In the genomic region with DNA sequence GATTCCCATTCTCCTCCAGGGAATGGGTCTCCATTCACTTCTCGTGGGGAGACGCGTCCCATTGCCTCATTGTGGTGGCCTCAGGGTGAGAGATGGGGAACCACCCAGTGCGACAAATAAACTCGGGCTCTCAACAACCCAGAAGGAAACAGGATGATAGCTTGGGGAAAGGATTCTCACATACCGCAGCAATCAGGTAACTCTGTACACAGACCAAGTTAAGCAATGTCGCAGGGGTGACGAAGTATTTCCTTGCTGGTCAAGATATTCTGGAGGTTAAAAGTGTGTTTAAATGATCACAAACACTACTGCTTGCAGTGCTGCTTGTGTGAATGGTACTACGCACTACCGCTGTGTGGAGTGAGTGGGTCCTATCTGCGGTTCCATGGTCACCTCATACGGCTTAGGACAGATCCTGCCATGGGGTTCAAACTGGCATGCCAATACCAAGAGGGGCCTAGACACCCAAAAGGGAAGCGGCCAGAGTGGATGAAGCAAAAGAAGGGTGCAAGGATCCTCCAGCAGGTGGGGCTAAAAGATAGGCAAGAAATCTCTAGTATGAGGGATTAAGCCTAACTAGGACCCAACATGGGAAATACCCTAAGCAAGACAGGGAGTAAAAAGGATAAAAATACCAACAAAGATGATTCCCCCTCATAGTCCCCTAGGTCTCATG, we compare ENCODE assay signal across 8 cellular contexts.
DNase-seq lines count a peak whose midpoint lies in the region; ATAC-seq, FAIRE-seq and TF ChIP-seq lines count a peak whose summit lies in the region.

No MANE protein-coding gene starts in this region.

- H4K5ac ChIP-seq in H1 (ENCODE audit: insufficient read length, low read depth, low read length): no peak overlapping the region

- no peak overlapping the region for H3K23ac ChIP-seq in H1 (ENCODE audit: insufficient read length)

- H3K9ac ChIP-seq in H1 (replicated peaks in 1 of 4; ENCODE audit: extremely low read depth in 1 of 4, low read depth in 3 of 4, low read length in 3 of 4): no peak overlapping the region

- no peak overlapping the region for H3K4me2 ChIP-seq in H1 (ENCODE audit: insufficient read depth in 1 of 2, low read depth in 2 of 2, low read length in 2 of 2)

- H3K9me3 Mint-ChIP-seq in activated CD4-positive, alpha-beta memory T cell treated with anti-CD3 and anti-CD28 coated beads for 36 hours: no peaks in the 10 kb centered on the region
- no peaks in the 10 kb centered on the region for H3K9me3 Mint-ChIP-seq in naive B cell

- peak overlapping the region; percentile 76 for H2AFZ ChIP-seq in H1 (ENCODE audit: low read length)

- H2BK15ac ChIP-seq in H1 (ENCODE audit: low read length): no peak overlapping the region

- peak overlapping the region; percentile 95 for H2BK12ac ChIP-seq in H1 (ENCODE audit: low read depth, low read length)

- DNase-seq in AG08396 (ENCODE audit: low spot score) (peak; percentile 23), NCI-H524 treated with DMSO at 0.1 percent for 48 hours (lab: John Stamatoyannopoulos, UW) (peak; percentile 19), H1 (ENCODE audit: low read depth in 1 of 2, low spot score in 2 of 2) (peak; percentile 56 to 83), naive B cell (peak; percentile 43)
- DNase-seq in activated CD4-positive, alpha-beta memory T cell treated with anti-CD3 and anti-CD28 coated beads for 36 hours: peak; percentile 62
- DNase-seq in stimulated activated naive CD4-positive, alpha-beta T cell (lab: John Stamatoyannopoulos, UW): peak; percentile 12 to 74 (median 30)

- no peaks in the 10 kb centered on the region for H4K20me1 ChIP-seq in H1 (replicated peaks in 1 of 2; ENCODE audit: control insufficient read depth in 1 of 2, insufficient read depth in 2 of 2, low read length in 2 of 2)

- peak overlapping the region; percentile 92; the same call in 1 of the 2 replicates for H2BK20ac ChIP-seq in H1 (ENCODE audit: low read length)

- no peak overlapping the region for H3K4me3 Mint-ChIP-seq in activated CD4-positive, alpha-beta memory T cell treated with anti-CD3 and anti-CD28 coated beads for 36 hours
- H3K4me3 Mint-ChIP-seq in naive B cell: no peak overlapping the region

- H3K18ac ChIP-seq in H1 (ENCODE audit: extremely low read depth, low read length): no peak overlapping the region; the same call in 1 of the 2 replicates

- no peaks in the 10 kb centered on the region for H3K9me3 ChIP-seq in H1 (ENCODE audit: insufficient read depth in 2 of 2, low read depth in 1 of 2, low read length in 1 of 2)

- CTCF ChIA-PET in activated CD4-positive, alpha-beta memory T cell treated with anti-CD3 and anti-CD28 coated beads for 36 hours (lab: Charles Lee): interaction anchor here (0.8 to 2.7 kb wide), 5 partner anchors 224 to 423 kb away, joined by 3 to 18 read pairs (median 4); no protein-coding TSS in a partner anchor
- CTCF ChIA-PET in H1 (lab: Charles Lee; ENCODE audit: partially characterized antibody): interaction anchor here (0.6 to 3.4 kb wide), 10 partner anchors 10 to 643 kb away, joined by 3 to 13 read pairs (median 4); no protein-coding TSS in a partner anchor

- no peak overlapping the region for H3K4ac ChIP-seq in H1 (replicated peaks; ENCODE audit: insufficient read length, low read depth, low read length)

- peaks cover 14% of the 10 kb centered on the region for H3K4me1 Mint-ChIP-seq in activated CD4-positive, alpha-beta memory T cell treated with anti-CD3 and anti-CD28 coated beads for 36 hours (ENCODE audit: low read depth)
- no peaks in the 10 kb centered on the region for H3K4me1 Mint-ChIP-seq in naive B cell

- no peaks in the 10 kb centered on the region for H3K79me2 ChIP-seq in H1 (ENCODE audit: control insufficient read depth in 1 of 2, insufficient read depth in 2 of 2, low read length in 2 of 2)

- H3K36me3 ChIP-seq in H1 (ENCODE audit: control insufficient read depth in 2 of 4, insufficient read depth in 4 of 4, low read length in 3 of 4): no peaks in the 10 kb centered on the region

- H3K36me3 Mint-ChIP-seq in activated CD4-positive, alpha-beta memory T cell treated with anti-CD3 and anti-CD28 coated beads for 36 hours: no peaks in the 10 kb centered on the region
- no peaks in the 10 kb centered on the region for H3K36me3 Mint-ChIP-seq in naive B cell

- H2BK5ac ChIP-seq in H1 (ENCODE audit: low read depth, low read length): peak overlapping the region; percentile 4; the same call in 1 of the 2 replicates

- no peak overlapping the region for H4K91ac ChIP-seq in H1 (replicated peaks; ENCODE audit: insufficient read length, low read length)

- ATAC-seq in GM18519 (IDR thresholded peaks at IDR 0.05; ENCODE audit: low FRiP score, unreplicated experiment) (peak; percentile 70), HG03159 (IDR thresholded peaks at IDR 0.05; ENCODE audit: unreplicated experiment) (peak; percentile 74), naive B cell (ENCODE audit: low read depth in 2 of 2) (peak; percentile 64 to 72)

- no peak overlapping the region for H3K14ac ChIP-seq in H1 (ENCODE audit: insufficient read length)

- H3K23me2 ChIP-seq in H1 (ENCODE audit: low read depth, low read length): no peaks in the 10 kb centered on the region

- no peaks in the 10 kb centered on the region for H3K79me1 ChIP-seq in H1 (ENCODE audit: low read depth, low read length)

- no peak overlapping the region for H3K56ac ChIP-seq in H1 (replicated peaks; ENCODE audit: insufficient read length, low read depth, low read length)

- no peaks in the 10 kb centered on the region for H3K27me3 Mint-ChIP-seq in activated CD4-positive, alpha-beta memory T cell treated with anti-CD3 and anti-CD28 coated beads for 36 hours
- peaks cover 0 to under 1% (median under 1%) of the 10 kb centered on the region in 3 donors for H3K27me3 Mint-ChIP-seq in naive B cell

- H3K27ac ChIP-seq in H1 (ENCODE audit: low read depth, low read length): no peak overlapping the region

- TF ChIP-seq CTCF in H1 (IDR thresholded peaks at IDR 0.05; ENCODE audit: control extremely low read depth in 1 of 3, insufficient read depth in 1 of 3, low read depth in 1 of 3, low read length in 3 of 3): peak; percentile 45 to 81 (median 79)

- POLR2A ChIA-PET in activated CD4-positive, alpha-beta memory T cell treated with anti-CD3 and anti-CD28 coated beads for 36 hours (lab: Charles Lee): no interaction called here
- POLR2A ChIA-PET in H1 (lab: Charles Lee; ENCODE audit: partially characterized antibody): no interaction called here

- no peak overlapping the region for H2BK120ac ChIP-seq in H1 (replicated peaks; ENCODE audit: low read depth, low read length)

- H2AK5ac ChIP-seq in H1 (ENCODE audit: low read depth, low read length): no peak overlapping the region

- FAIRE-seq in H1 (lab: Jason Lieb, UNC): peak; percentile 90

- H3K4me1 ChIP-seq in H1 (replicated peaks in 1 of 4; ENCODE audit: control insufficient read depth in 3 of 4, insufficient read depth in 4 of 4, low read length in 3 of 4): peaks cover 0 to 2% (median under 1%) of the 10 kb centered on the region in 4 experiments; a peak in 3 of 7 replicates

- peak; percentile 98 for TF ChIP-seq RAD21 in H1 (IDR thresholded peaks at IDR 0.05 in 1 of 2, conservative IDR thresholded peaks at IDR 0.05 in 1 of 2; ENCODE audit: low read depth in 2 of 2, low read length in 2 of 2)

- intact Hi-C loops in activated CD4-positive, alpha-beta memory T cell treated with anti-CD3 and anti-CD28 coated beads for 36 hours (cut with micrococcal nuclease): loop anchor here (1.0 to 2.0 kb wide), 5 partner anchors 225 to 430 kb away; no protein-coding TSS in a partner anchor

- no peak overlapping the region for H3K4me3 ChIP-seq in H1 (ENCODE audit: extremely low read depth in 1 of 4, insufficient read depth in 2 of 4, low read depth in 3 of 4, low read length in 4 of 4)

- no peaks in the 10 kb centered on the region for H3K27me3 ChIP-seq in H1 (replicated peaks in 1 of 4; ENCODE audit: control insufficient read depth in 3 of 4, extremely low read depth in 1 of 4, insufficient read depth in 3 of 4, low read length in 3 of 4)

- whole genome bisulfite sequencing in H1 (ENCODE audit: extremely low coverage in 1 of 2, insufficient coverage in 1 of 2, insufficient read length in 1 of 2, insufficient replicate concordance in 2 of 2, low coverage in 1 of 2, low lambda C conversion rate in 2 of 2, missing lambda C conversion rate in 1 of 2), 2 experiments: 85% methylated on average over 13 of the region's 13 CpGs; no CpG with 5 or more reads in 1 of the 2 experiments

- H3K27ac Mint-ChIP-seq in activated CD4-positive, alpha-beta memory T cell treated with anti-CD3 and anti-CD28 coated beads for 36 hours: no peak overlapping the region
- H3K27ac Mint-ChIP-seq in naive B cell: no peak overlapping the region

- H4K8ac ChIP-seq in H1 (ENCODE audit: extremely low read depth, insufficient read depth, low read length): no peak overlapping the region

- no peak for TF ChIP-seq POLR2A in H1 (IDR thresholded peaks at IDR 0.05; ENCODE audit: control extremely low read depth in 1 of 2, low read depth in 2 of 2, low read length in 2 of 2)

- TF ChIP-seq EP300 in H1 (IDR thresholded peaks at IDR 0.05; ENCODE audit: borderline replicate concordance in 1 of 2, low read depth in 2 of 2, low read length in 2 of 2): no peak

TF ChIP-seq in H1, 55 proteins besides CTCF, POLR2A, EP300 and RAD21 (continues in another document):
- TF ChIP-seq HDAC2 (IDR thresholded peaks at IDR 0.05; ENCODE audit: borderline replicate concordance in 1 of 2, low read depth in 2 of 2, low read length in 2 of 2) (no peak), TAF7 (optimal IDR thresholded peaks at IDR 0.05; ENCODE audit: borderline replicate concordance, low read depth, low read length) (no peak), RBBP5 (IDR thresholded peaks at IDR 0.05; ENCODE audit: borderline replicate concordance, low read depth, low read length) (no peak), TBP (IDR thresholded peaks at IDR 0.05; ENCODE audit: low read depth, low read length) (no peak), TEAD4 (IDR thresholded peaks at IDR 0.05; ENCODE audit: low read depth, low read length) (no peak), JUND (IDR thresholded peaks at IDR 0.05; ENCODE audit: low read length) (no peak), RXRA (IDR thresholded peaks at IDR 0.05; ENCODE audit: insufficient read depth, low read depth, low read length) (no peak), SAP30 (IDR thresholded peaks at IDR 0.05; ENCODE audit: insufficient read depth, insufficient replicate concordance, low read length) (no peak), GABPA (IDR thresholded peaks at IDR 0.05; ENCODE audit: borderline replicate concordance, insufficient read depth, low read length) (no peak), EZH2 (IDR thresholded peaks at IDR 0.05; ENCODE audit: low read depth, low read length, severe bottlenecking) (no peak), SRF (IDR thresholded peaks at IDR 0.05; ENCODE audit: low read depth, low read length) (no peak), RFX5 (IDR thresholded peaks at IDR 0.05; ENCODE audit: borderline replicate concordance, low read depth, low read length) (no peak), E2F6 (IDR thresholded peaks at IDR 0.05) (no peak)

Comparison
In these comparisons a context has a peak if more than half of its experiments do, and no peak if none do; other contexts are left out.
1. DNase-seq: peak in every context shown above with its lines; median percentile 70 in H1; 62 in activated CD4-positive, alpha-beta memory T cell treated with anti-CD3 and anti-CD28 coated beads for 36 hours; 43 in naive B cell; 30 in stimulated activated naive CD4-positive, alpha-beta T cell; 23 in AG08396; 19 in NCI-H524 treated with DMSO at 0.1 percent for 48 hours.